In genomic region chr1:1040004-1040991, GRCh38 we compare ENCODE assay signal across 1 cellular context.
TF ChIP-seq lines count a peak whose summit lies in the region.

No MANE protein-coding gene starts in this region.

TF ChIP-seq in K562, 482 proteins besides CTCF, POLR2A, EP300 and RAD21 (continues in another document):
- TF ChIP-seq GTF2F1 (IDR thresholded peaks at IDR 0.05; ENCODE audit: low read depth, low read length) (no peak), TCF7 (IDR thresholded peaks at IDR 0.05; ENCODE audit: borderline replicate concordance) (no peak), RUNX1 (IDR thresholded peaks at IDR 0.05; ENCODE audit: low read depth) (no peak), CBX5 (IDR thresholded peaks at IDR 0.05; ENCODE audit: borderline replicate concordance, low read depth) (no peak), PURB (CRISPR knock-in tag; IDR thresholded peaks at IDR 0.05; ENCODE audit: low read depth) (no peak), POLR2AphosphoS2 (IDR thresholded peaks at IDR 0.05; ENCODE audit: low read length) (no peak), MYNN (IDR thresholded peaks at IDR 0.05) (peak; percentile 53; the same call in 1 of the 2 replicates), MYNN (CRISPR knock-in tag; IDR thresholded peaks at IDR 0.05) (no peak), ATF1 (CRISPR knock-in tag; IDR thresholded peaks at IDR 0.05) (no peak), ATF1 (tag; IDR thresholded peaks at IDR 0.05) (peak; percentile 30), ARID2 (IDR thresholded peaks at IDR 0.05) (no peak), SOX6 (IDR thresholded peaks at IDR 0.05) (0 out of 2 replicates have a peak, but pooled peaks have one; percentile 20), SNIP1 (IDR thresholded peaks at IDR 0.05; ENCODE audit: low read depth) (0 out of 2 replicates have a peak, but pooled peaks have one; percentile 28), NFE2 (IDR thresholded peaks at IDR 0.05; ENCODE audit: low read depth) (no peak), FOXA3 (CRISPR knock-in tag; conservative IDR thresholded peaks at IDR 0.05 in 1 of 2, IDR thresholded peaks at IDR 0.05 in 1 of 2) (no peak), ZNF324 (CRISPR knock-in tag; IDR thresholded peaks at IDR 0.05) (no peak), ADNP (tag; IDR thresholded peaks at IDR 0.05) (no peak), PCBP2 (IDR thresholded peaks at IDR 0.05; ENCODE audit: low read depth, low read length, poor library complexity, severe bottlenecking) (no peak), SAFB (IDR thresholded peaks at IDR 0.05; ENCODE audit: borderline replicate concordance, low read depth, low read length) (peak; percentile 97), ZEB2 (IDR thresholded peaks at IDR 0.05) (no peak), ZNF561 (CRISPR knock-in tag; conservative IDR thresholded peaks at IDR 0.05) (no peak), YY1 (IDR thresholded peaks at IDR 0.05; ENCODE audit: borderline replicate concordance in 1 of 3, control insufficient read depth in 1 of 3, extremely low read depth in 1 of 3, insufficient read depth in 3 of 3, insufficient read length in 1 of 3, insufficient replicate concordance in 2 of 3, low read depth in 1 of 3, low read length in 2 of 3) (peak in 1 of 3 experiments; percentile 9), HMG20B (CRISPR knock-in tag; IDR thresholded peaks at IDR 0.05) (no peak), GABPB1 (CRISPR knock-in tag; IDR thresholded peaks at IDR 0.05) (peak; percentile 64), BRD4 (IDR thresholded peaks at IDR 0.05) (no peak), EGR1 (conservative IDR thresholded peaks at IDR 0.05) (peak; percentile 57), NCOA1 (IDR thresholded peaks at IDR 0.05; ENCODE audit: low read depth) (no peak), MTA3 (IDR thresholded peaks at IDR 0.05; ENCODE audit: borderline replicate concordance) (peak; percentile 82), BHLHE40 (IDR thresholded peaks at IDR 0.05; ENCODE audit: low read length) (peak; percentile 82), ELF2 (CRISPR knock-in tag; IDR thresholded peaks at IDR 0.05) (no peak), XRCC3 (IDR thresholded peaks at IDR 0.05) (no peak), NFE2L1 (tag; IDR thresholded peaks at IDR 0.05; ENCODE audit: borderline replicate concordance, low read depth) (no peak), ZNF165 (CRISPR knock-in tag; IDR thresholded peaks at IDR 0.05; ENCODE audit: borderline replicate concordance) (no peak), HDAC2 (IDR thresholded peaks at IDR 0.05) (no peak), E2F1 (CRISPR knock-in tag; IDR thresholded peaks at IDR 0.05) (no peak), BCLAF1 (IDR thresholded peaks at IDR 0.05; ENCODE audit: borderline replicate concordance in 1 of 2, control insufficient read depth in 1 of 2, low read depth in 2 of 2, low read length in 1 of 2) (no peak), VEZF1 (CRISPR knock-in tag; IDR thresholded peaks at IDR 0.05) (no peak), ELF4 (CRISPR knock-in tag; IDR thresholded peaks at IDR 0.05) (no peak), TEAD2 (tag; IDR thresholded peaks at IDR 0.05) (no peak), HMGN3 (IDR thresholded peaks at IDR 0.05; ENCODE audit: borderline replicate concordance, extremely low read depth, insufficient read length, low read depth, low read length) (peak; percentile 77), NRF1 (conservative IDR thresholded peaks at IDR 0.05 in 1 of 2, IDR thresholded peaks at IDR 0.05 in 1 of 2) (peak; percentile 71 to 75), ZFP91 (CRISPR knock-in tag; IDR thresholded peaks at IDR 0.05) (no peak), RBM25 (IDR thresholded peaks at IDR 0.05; ENCODE audit: low read depth, low read length, severe bottlenecking) (no peak), ZNF277 (CRISPR knock-in tag; IDR thresholded peaks at IDR 0.05; ENCODE audit: borderline replicate concordance) (no peak), ZNF232 (CRISPR knock-in tag; IDR thresholded peaks at IDR 0.05) (no peak), ZNF445 (CRISPR knock-in tag; IDR thresholded peaks at IDR 0.05; ENCODE audit: low read depth) (no peak), MCM5 (IDR thresholded peaks at IDR 0.05; ENCODE audit: low read depth) (no peak), DDX20 (tag; IDR thresholded peaks at IDR 0.05; ENCODE audit: low read depth) (no peak), MEF2A (IDR thresholded peaks at IDR 0.05; ENCODE audit: control insufficient read depth, low read depth, low read length) (no peak), SMAD1 (IDR thresholded peaks at IDR 0.05; ENCODE audit: low read depth, low read length, partially characterized antibody) (no peak), ZBTB40 (IDR thresholded peaks at IDR 0.05) (no peak), ZBTB40 (CRISPR knock-in tag; IDR thresholded peaks at IDR 0.05) (no peak), FOSL1 (tag; conservative IDR thresholded peaks at IDR 0.05) (no peak), ZNF253 (CRISPR knock-in tag; conservative IDR thresholded peaks at IDR 0.05) (no peak)
- TF ChIP-seq, protein P1, sequence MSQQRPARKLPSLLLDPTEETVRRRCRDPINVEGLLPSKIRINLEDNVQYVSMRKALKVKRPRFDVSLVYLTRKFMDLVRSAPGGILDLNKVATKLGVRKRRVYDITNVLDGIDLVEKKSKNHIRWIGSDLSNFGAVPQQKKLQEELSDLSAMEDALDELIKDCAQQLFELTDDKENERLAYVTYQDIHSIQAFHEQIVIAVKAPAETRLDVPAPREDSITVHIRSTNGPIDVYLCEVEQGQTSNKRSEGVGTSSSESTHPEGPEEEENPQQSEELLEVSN (IDR thresholded peaks at IDR 0.05; ENCODE audit: borderline replicate concordance in 1 of 2, extremely low read depth in 1 of 2, insufficient read depth in 1 of 2, insufficient read length in 1 of 2, low read depth in 1 of 2, low read length in 1 of 2, poor library complexity in 1 of 2, severe bottlenecking in 1 of 2): peak in 1 of 2 experiments; percentile 69
